ENCODE assay signal across 11 cellular contexts in genomic region chr7:43591551-43592180, GRCh38. TPM values are rescaled to one million over a fixed set of nuclear protein-coding genes. Genes with fewer than 3 reads are reported as not detected.
A peak's percentile ranks its signal among the peaks of the same experiment; 100 is the strongest.
DNase-seq lines count a peak whose midpoint lies in the region; ATAC-seq and TF ChIP-seq lines count a peak whose summit lies in the region.
"Had no signal": no experiment of that assay in that cellular context is flagged by ENCODE, and none has a peak within 500 bp of the region (broad histone marks: within the 10 kb centered on the region; RNA-seq: fewer than 3 reads in every experiment).

No MANE protein-coding gene starts in this region.

- DNase-seq in activated naive CD4-positive, alpha-beta T cell treated with anti-CD3 and anti-CD28 coated beads for 36 hours, result peak; percentile 18
- no peak for DNase-seq in activated naive CD4-positive, alpha-beta T cell treated with anti-CD3 and anti-CD28 coated beads, Interleukin-2, amount 50 U/mL, for 16 hours
- peak; percentile 92 for DNase-seq in epithelial cell of esophagus (ENCODE audit: low read depth)
- no peak for DNase-seq in stomach
- DNase-seq in cerebellar nuclear complex (lab: John Stamatoyannopoulos, UW), result no peak
- no peak for DNase-seq in cardiac septum (ENCODE audit: low spot score)
- DNase-seq: Caco-2 had no signal

- H3K4me3 Mint-ChIP-seq in activated naive CD4-positive, alpha-beta T cell treated with anti-CD3 and anti-CD28 coated beads for 36 hours, result peak overlapping the region; percentile 37

- H3K36me3 ChIP-seq in OCI-LY1 (ENCODE audit: insufficient read depth, low read length), result peaks cover 67% of the 10 kb centered on the region
- H3K36me3 ChIP-seq in stomach, result peaks cover 0 to 9% (median 6%) of the 10 kb centered on the region in 4 donors

- intact Hi-C loops in activated naive CD4-positive, alpha-beta T cell treated with anti-CD3 and anti-CD28 coated beads for 36 hours (cut with micrococcal nuclease), result loop anchor here (1.0 to 5.0 kb wide), 6 partner anchors 9 to 1391 kb away; no protein-coding TSS in a partner anchor
- intact Hi-C loops in stomach (cut with DNase I; ENCODE audit: low total_unique reads) (no loop called here), cardiac septum (cut with DNase I) (no loop called here)

- ATAC-seq in GM18861 (IDR thresholded peaks at IDR 0.05; ENCODE audit: unreplicated experiment), result no peak
- ATAC-seq: Right ventricle myocardium inferior had no signal

- H3K27me3 ChIP-seq in OCI-LY1 (ENCODE audit: insufficient read depth, low read length), result no peaks in the 10 kb centered on the region
- H3K27me3 ChIP-seq in stomach, result no peaks in the 10 kb centered on the region

- H3K4me1 Mint-ChIP-seq in activated naive CD4-positive, alpha-beta T cell treated with anti-CD3 and anti-CD28 coated beads for 36 hours (ENCODE audit: low read depth), result peaks cover 81% of the 10 kb centered on the region

- no peaks in the 10 kb centered on the region for H3K9me2 ChIP-seq in OCI-LY1 (ENCODE audit: low read depth, low read length)

- H3K27me3 Mint-ChIP-seq in activated naive CD4-positive, alpha-beta T cell treated with anti-CD3 and anti-CD28 coated beads for 36 hours (ENCODE audit: low read depth), result no peaks in the 10 kb centered on the region

- peak overlapping the region; percentile 39 for H3K27ac Mint-ChIP-seq in activated naive CD4-positive, alpha-beta T cell treated with anti-CD3 and anti-CD28 coated beads for 36 hours

- H3K4me3 ChIP-seq in OCI-LY1 (ENCODE audit: low read depth, low read length, poor library complexity, severe bottlenecking) (no peak overlapping the region), epithelial cell of esophagus (ENCODE audit: low read length) (no peak overlapping the region), stomach (no peak overlapping the region)
- H3K4me3 ChIP-seq: lung had no signal

- H3K9ac ChIP-seq in OCI-LY1 (ENCODE audit: low read length), result peak overlapping the region; percentile 8; the same call in 1 of the 2 replicates

- H4K20me1 ChIP-seq in OCI-LY1 (ENCODE audit: insufficient read depth, low read length), result peaks cover 3% of the 10 kb centered on the region; the same call in 1 of the 2 replicates

- 23 to 41% (median 32%) methylated on average over 4 of the region's 4 CpGs for WGBS in stomach, 5 donors

- no peak for TF ChIP-seq EP300 in stomach (IDR thresholded peaks at IDR 0.05)

- no peaks in the 10 kb centered on the region for H3K9me3 ChIP-seq in OCI-LY1 (ENCODE audit: low read length)
- H3K9me3 ChIP-seq in stomach, result no peaks in the 10 kb centered on the region
- H3K9me3 ChIP-seq: Caco-2 had no signal

- peaks cover 100% of the 10 kb centered on the region for H3K79me2 ChIP-seq in OCI-LY1 (ENCODE audit: insufficient read depth, low read length)

- TF ChIP-seq CTCF in OCI-LY1 (IDR thresholded peaks at IDR 0.05; ENCODE audit: low read length) (no peak), epithelial cell of esophagus (IDR thresholded peaks at IDR 0.05; ENCODE audit: insufficient read depth, low read depth, low read length, missing control alignments) (no peak), stomach (IDR thresholded peaks at IDR 0.05) (no peak)

- CTCF ChIA-PET in activated naive CD4-positive, alpha-beta T cell treated with anti-CD3 and anti-CD28 coated beads for 36 hours (lab: Charles Lee), result interaction anchor here (0.9 to 10.2 kb wide), 5 partner anchors 9 to 108 kb away, joined by 3 to 172 read pairs (median 9); partner anchors contain the start of gene STK17A

- H3K27ac ChIP-seq in OCI-LY1 (ENCODE audit: low read depth, low read length, poor library complexity, severe bottlenecking) (peak overlapping the region; percentile 58), stomach (peak overlapping the region in 4 of 5 donors; percentile 43 to 54 (median 46))

- no peaks in the 10 kb centered on the region for H3K9me3 Mint-ChIP-seq in activated naive CD4-positive, alpha-beta T cell treated with anti-CD3 and anti-CD28 coated beads for 36 hours

- TF ChIP-seq POLR2A in stomach (IDR thresholded peaks at IDR 0.05), result no peak

- peak overlapping the region; percentile 26; the same call in 1 of the 2 replicates for H3K4me2 ChIP-seq in OCI-LY1 (ENCODE audit: low read length)

- H2AFZ ChIP-seq in OCI-LY1 (ENCODE audit: low read length), result no peak overlapping the region

- H3K4me1 ChIP-seq in OCI-LY1 (ENCODE audit: insufficient read depth, low read length, severe bottlenecking) (peaks cover 90% of the 10 kb centered on the region), stomach (peaks cover 3 to 92% (median 15%) of the 10 kb centered on the region in 4 donors)

- H3K36me3 Mint-ChIP-seq in activated naive CD4-positive, alpha-beta T cell treated with anti-CD3 and anti-CD28 coated beads for 36 hours (ENCODE audit: low read depth), result peaks cover 5% of the 10 kb centered on the region

- peaks cover 5% of the 10 kb centered on the region; the same call in 1 of the 2 replicates for H3F3A ChIP-seq in OCI-LY1 (ENCODE audit: insufficient read depth, low read length)

RNA-seq across cellular contexts. Expression of gene STK17A, which starts 8.8 kb away (rescaled TPM):
- total RNA-seq in activated naive CD4-positive, alpha-beta T cell treated with anti-CD3 and anti-CD28 coated beads for 36 hours, result 10 to 100 TPM; 48.9 to 52.8 TPM
- total RNA-seq in stomach (10 to 100 TPM; 18.5 to 33.0 (median 30.8) TPM), cardiac septum (40.3 TPM)
- polyA plus RNA-seq in stomach, result 10 to 100 TPM in 2 of 3 donors, 1 to 10 TPM in 1; 6.3 to 32.4 (median 19.2) TPM

Comparison
In these comparisons a context has a peak if more than half of its experiments do, and no peak if none do; other contexts are left out.
1. DNase-seq: peak in activated naive CD4-positive, alpha-beta T cell treated with anti-CD3 and anti-CD28 coated beads for 36 hours (single experiment) and epithelial cell of esophagus (single experiment); none in activated naive CD4-positive, alpha-beta T cell treated with anti-CD3 and anti-CD28 coated beads, Interleukin-2, amount 50 U/mL, for 16 hours (single experiment), stomach (single experiment), cerebellar nuclear complex (0 of 2) and cardiac septum (single experiment).